1 cellular context compared by ENCODE assay signal in the genomic region with DNA sequence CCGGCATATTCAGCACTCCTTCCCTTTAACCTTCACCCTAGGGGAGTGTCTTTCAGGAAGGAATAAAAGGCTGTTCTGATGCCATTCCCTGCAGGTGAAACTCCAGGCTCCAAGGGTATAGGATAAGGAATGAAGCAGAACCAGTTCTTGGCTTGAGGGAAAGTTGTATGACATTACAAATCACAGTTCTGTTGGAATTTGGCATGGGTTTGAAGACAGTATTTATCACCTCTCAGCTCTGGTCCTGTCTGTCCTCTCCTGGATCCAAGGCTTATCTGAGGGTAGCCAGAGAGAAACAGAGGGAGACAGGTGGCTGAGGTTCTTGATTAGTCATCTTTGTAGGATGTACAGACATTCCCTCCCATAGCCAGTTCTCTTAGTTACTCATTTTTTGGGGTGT.
TF ChIP-seq lines count a peak whose summit lies in the region.

No MANE protein-coding gene starts in this region.

TF ChIP-seq in GM23338, 12 proteins besides CTCF, POLR2A, EP300 and RAD21 (continued from another document):
- TF ChIP-seq ZNF462 (CRISPR knock-in tag; IDR thresholded peaks at IDR 0.05) (no peak), ZNF114 (CRISPR knock-in tag; IDR thresholded peaks at IDR 0.05) (no peak), EZH2 (IDR thresholded peaks at IDR 0.05; ENCODE audit: low read depth, unreplicated experiment) (no peak), EZH2phosphoT487 (IDR thresholded peaks at IDR 0.05; ENCODE audit: unreplicated experiment) (no peak), POLR2AphosphoS5 (IDR thresholded peaks at IDR 0.05; ENCODE audit: low read depth) (no peak), NANOG (IDR thresholded peaks at IDR 0.05; ENCODE audit: borderline replicate concordance) (no peak), STAT1 (IDR thresholded peaks at IDR 0.05; ENCODE audit: unreplicated experiment) (no peak)
TF ChIP-seq in GM23338: peak in this region for 0.
